1 cellular context compared by ENCODE assay signal in the genomic region with DNA sequence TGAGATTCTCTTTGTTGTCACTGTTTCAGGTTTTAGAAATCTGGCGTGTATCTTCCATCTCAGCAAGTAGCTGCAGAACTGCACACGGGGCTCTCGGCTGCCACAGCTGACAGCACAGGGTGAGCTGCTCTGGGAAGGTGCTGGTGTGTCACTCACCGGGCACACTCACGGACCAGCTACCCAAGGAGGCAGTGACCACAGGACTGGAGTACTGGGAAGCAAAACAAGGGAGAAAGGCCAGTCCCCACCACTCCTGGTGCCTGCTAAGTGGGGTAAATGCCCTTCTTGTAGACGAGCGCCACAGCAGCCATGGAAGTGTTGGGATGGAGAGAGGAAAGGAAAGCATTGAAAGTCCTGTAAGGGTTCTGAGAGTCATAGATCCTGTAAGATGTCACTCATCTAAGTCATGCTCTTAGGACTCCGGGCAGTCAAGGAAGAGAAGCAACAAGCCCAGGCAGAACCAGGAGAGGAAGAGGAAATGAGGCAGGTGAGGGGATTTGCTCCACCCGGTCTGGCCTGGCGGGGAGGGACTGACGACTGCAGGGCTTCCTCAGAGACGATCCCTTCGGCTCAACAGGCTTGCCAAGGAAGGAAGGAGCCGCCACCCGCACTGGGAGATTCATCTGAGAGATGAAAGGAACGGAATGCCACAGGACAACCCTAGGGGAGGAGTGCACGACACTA.
TF ChIP-seq lines count a peak whose summit lies in the region.

No MANE protein-coding gene starts in this region.

TF ChIP-seq in H1, 55 proteins besides CTCF, POLR2A, EP300 and RAD21:
- TF ChIP-seq HDAC2 (IDR thresholded peaks at IDR 0.05; ENCODE audit: borderline replicate concordance in 1 of 2, low read depth in 2 of 2, low read length in 2 of 2) (no peak), POU5F1 (IDR thresholded peaks at IDR 0.05; ENCODE audit: low read depth, low read length) (no peak), YY1 (IDR thresholded peaks at IDR 0.05; ENCODE audit: low read depth, low read length) (no peak), POLR2AphosphoS5 (IDR thresholded peaks at IDR 0.05; ENCODE audit: low read depth, low read length) (no peak)
